In the genomic region with DNA sequence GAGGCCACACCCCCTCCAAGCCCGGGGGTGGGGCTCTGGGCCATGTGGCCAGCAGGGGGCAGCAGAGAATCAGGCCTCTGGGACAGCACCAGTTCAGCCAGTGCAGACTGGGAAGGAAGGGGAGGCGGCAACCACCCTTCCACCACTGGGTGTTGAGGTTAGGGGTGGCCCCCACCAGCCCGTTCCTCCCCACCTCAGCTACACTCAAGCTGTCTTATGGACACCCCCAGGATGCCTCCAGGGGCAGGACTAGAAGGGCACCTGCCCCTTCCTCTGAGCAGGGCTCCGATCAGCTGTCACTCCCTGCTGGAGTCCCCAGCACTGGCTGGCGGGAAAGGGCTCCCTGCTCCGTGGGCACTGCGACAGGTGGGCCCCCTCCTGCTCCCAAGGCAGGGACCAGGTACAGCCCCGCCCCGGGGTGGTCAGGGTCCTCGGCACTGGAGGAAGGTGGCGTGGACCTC, we compare ENCODE assay signal across 1 cellular context.
A peak's percentile ranks its signal among the peaks of the same experiment; 100 is the strongest.
TF ChIP-seq lines count a peak whose summit lies in the region.

No MANE protein-coding gene starts in this region.

TF ChIP-seq in HepG2, 621 proteins besides CTCF, POLR2A, EP300 and RAD21 (continued from another document and continues in another):
- TF ChIP-seq CREB1 (IDR thresholded peaks at IDR 0.05) (no peak), CREB1 (CRISPR knock-in tag; IDR thresholded peaks at IDR 0.05) (no peak), ZNF101 (CRISPR knock-in tag; IDR thresholded peaks at IDR 0.05; ENCODE audit: borderline replicate concordance, low read depth) (no peak), ZNF552 (CRISPR knock-in tag; IDR thresholded peaks at IDR 0.05; ENCODE audit: borderline replicate concordance) (no peak), ZNF891 (CRISPR knock-in tag; IDR thresholded peaks at IDR 0.05) (no peak; the same call in 1 of the 2 replicates), MLLT10 (CRISPR knock-in tag; IDR thresholded peaks at IDR 0.05) (no peak), RCOR2 (CRISPR knock-in tag; IDR thresholded peaks at IDR 0.05) (no peak), CBFB (CRISPR knock-in tag; IDR thresholded peaks at IDR 0.05) (peak; percentile 34; the same call in 1 of the 2 replicates), ZNF570 (CRISPR knock-in tag; IDR thresholded peaks at IDR 0.05; ENCODE audit: borderline replicate concordance) (no peak), ZSCAN20 (CRISPR knock-in tag; IDR thresholded peaks at IDR 0.05; ENCODE audit: borderline replicate concordance) (no peak), TCF12 (IDR thresholded peaks at IDR 0.05) (no peak), TCF12 (CRISPR knock-in tag; IDR thresholded peaks at IDR 0.05) (no peak), MBD4 (IDR thresholded peaks at IDR 0.05; ENCODE audit: borderline replicate concordance, low read length) (no peak), IKZF4 (CRISPR knock-in tag; IDR thresholded peaks at IDR 0.05; ENCODE audit: borderline replicate concordance, low read depth, not compliant biosample characterization) (no peak), KLF15 (CRISPR knock-in tag; IDR thresholded peaks at IDR 0.05; ENCODE audit: borderline replicate concordance) (no peak; the same call in 1 of the 2 replicates), MBNL3 (CRISPR knock-in tag; conservative IDR thresholded peaks at IDR 0.05) (no peak), ZBTB40 (IDR thresholded peaks at IDR 0.05) (no peak), ZBTB40 (CRISPR knock-in tag; IDR thresholded peaks at IDR 0.05) (no peak), KDM5B (CRISPR knock-in tag; IDR thresholded peaks at IDR 0.05; ENCODE audit: borderline replicate concordance) (peak; percentile 62; the same call in 1 of the 2 replicates), ZIK1 (CRISPR knock-in tag; IDR thresholded peaks at IDR 0.05; ENCODE audit: borderline replicate concordance, low read depth) (peak; percentile 64; the same call in 1 of the 2 replicates), HDAC6 (IDR thresholded peaks at IDR 0.05; ENCODE audit: low read depth, low read length) (no peak), ELK4 (CRISPR knock-in tag; IDR thresholded peaks at IDR 0.05; ENCODE audit: borderline replicate concordance) (no peak), ZNF275 (CRISPR knock-in tag; IDR thresholded peaks at IDR 0.05; ENCODE audit: borderline replicate concordance) (no peak), PPARG (CRISPR knock-in tag; conservative IDR thresholded peaks at IDR 0.05) (0 out of 2 replicates have a peak, but pooled peaks have one; percentile 52), ATM (IDR thresholded peaks at IDR 0.05; ENCODE audit: borderline replicate concordance) (no peak), ZBED4 (CRISPR knock-in tag; IDR thresholded peaks at IDR 0.05; ENCODE audit: borderline replicate concordance) (no peak), KLF13 (CRISPR knock-in tag; IDR thresholded peaks at IDR 0.05) (peak; percentile 64; the same call in 1 of the 2 replicates), PCBP2 (optimal IDR thresholded peaks at IDR 0.05; ENCODE audit: low read depth, low read length, poor library complexity, severe bottlenecking) (no peak), SOX5 (CRISPR knock-in tag; IDR thresholded peaks at IDR 0.05; ENCODE audit: borderline replicate concordance) (peak; percentile 20; the same call in 1 of the 2 replicates), GATAD2A (CRISPR knock-in tag; IDR thresholded peaks at IDR 0.05) (peak; percentile 49), HIVEP1 (CRISPR knock-in tag; IDR thresholded peaks at IDR 0.05) (peak; percentile 82), FOXO1 (CRISPR knock-in tag; IDR thresholded peaks at IDR 0.05) (no peak), MTA1 (CRISPR knock-in tag; IDR thresholded peaks at IDR 0.05; ENCODE audit: borderline replicate concordance) (0 out of 2 replicates have a peak, but pooled peaks have one; percentile 21), ZFP37 (CRISPR knock-in tag; IDR thresholded peaks at IDR 0.05; ENCODE audit: borderline replicate concordance) (no peak), ZNF616 (CRISPR knock-in tag; IDR thresholded peaks at IDR 0.05; ENCODE audit: low read depth) (0 out of 2 replicates have a peak, but pooled peaks have one; percentile 16)
- TF ChIP-seq, protein P1, sequence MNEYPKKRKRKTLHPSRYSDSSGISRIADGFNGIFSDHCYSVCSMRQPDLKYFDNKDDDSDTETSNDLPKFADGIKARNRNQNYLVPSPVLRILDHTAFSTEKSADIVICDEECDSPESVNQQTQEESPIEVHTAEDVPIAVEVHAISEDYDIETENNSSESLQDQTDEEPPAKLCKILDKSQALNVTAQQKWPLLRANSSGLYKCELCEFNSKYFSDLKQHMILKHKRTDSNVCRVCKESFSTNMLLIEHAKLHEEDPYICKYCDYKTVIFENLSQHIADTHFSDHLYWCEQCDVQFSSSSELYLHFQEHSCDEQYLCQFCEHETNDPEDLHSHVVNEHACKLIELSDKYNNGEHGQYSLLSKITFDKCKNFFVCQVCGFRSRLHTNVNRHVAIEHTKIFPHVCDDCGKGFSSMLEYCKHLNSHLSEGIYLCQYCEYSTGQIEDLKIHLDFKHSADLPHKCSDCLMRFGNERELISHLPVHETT (CRISPR knock-in tag; conservative IDR thresholded peaks at IDR 0.05), result no peak
- TF ChIP-seq, protein P2, sequence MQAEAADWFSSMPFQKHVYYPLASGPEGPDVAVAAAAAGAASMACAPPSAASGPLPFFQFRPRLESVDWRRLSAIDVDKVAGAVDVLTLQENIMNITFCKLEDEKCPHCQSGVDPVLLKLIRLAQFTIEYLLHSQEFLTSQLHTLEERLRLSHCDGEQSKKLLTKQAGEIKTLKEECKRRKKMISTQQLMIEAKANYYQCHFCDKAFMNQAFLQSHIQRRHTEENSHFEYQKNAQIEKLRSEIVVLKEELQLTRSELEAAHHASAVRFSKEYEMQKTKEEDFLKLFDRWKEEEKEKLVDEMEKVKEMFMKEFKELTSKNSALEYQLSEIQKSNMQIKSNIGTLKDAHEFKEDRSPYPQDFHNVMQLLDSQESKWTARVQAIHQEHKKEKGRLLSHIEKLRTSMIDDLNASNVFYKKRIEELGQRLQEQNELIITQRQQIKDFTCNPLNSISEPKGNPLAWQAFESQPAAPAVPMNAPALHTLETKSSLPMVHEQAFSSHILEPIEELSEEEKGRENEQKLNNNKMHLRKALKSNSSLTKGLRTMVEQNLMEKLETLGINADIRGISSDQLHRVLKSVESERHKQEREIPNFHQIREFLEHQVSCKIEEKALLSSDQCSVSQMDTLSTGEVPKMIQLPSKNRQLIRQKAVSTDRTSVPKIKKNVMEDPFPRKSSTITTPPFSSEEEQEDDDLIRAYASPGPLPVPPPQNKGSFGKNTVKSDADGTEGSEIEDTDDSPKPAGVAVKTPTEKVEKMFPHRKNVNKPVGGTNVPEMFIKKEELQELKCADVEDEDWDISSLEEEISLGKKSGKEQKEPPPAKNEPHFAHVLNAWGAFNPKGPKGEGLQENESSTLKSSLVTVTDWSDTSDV (CRISPR knock-in tag; IDR thresholded peaks at IDR 0.05), result no peak
- TF ChIP-seq, protein P3, sequence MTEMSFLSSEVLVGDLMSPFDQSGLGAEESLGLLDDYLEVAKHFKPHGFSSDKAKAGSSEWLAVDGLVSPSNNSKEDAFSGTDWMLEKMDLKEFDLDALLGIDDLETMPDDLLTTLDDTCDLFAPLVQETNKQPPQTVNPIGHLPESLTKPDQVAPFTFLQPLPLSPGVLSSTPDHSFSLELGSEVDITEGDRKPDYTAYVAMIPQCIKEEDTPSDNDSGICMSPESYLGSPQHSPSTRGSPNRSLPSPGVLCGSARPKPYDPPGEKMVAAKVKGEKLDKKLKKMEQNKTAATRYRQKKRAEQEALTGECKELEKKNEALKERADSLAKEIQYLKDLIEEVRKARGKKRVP (CRISPR knock-in tag; IDR thresholded peaks at IDR 0.05), result no peak
